ENCODE assay signal across 15 cellular contexts in genomic region chr17:2102931-2103398, GRCh38. TPM values are rescaled to one million over a fixed set of nuclear protein-coding genes. Genes with fewer than 3 reads are reported as not detected.
A peak's percentile ranks its signal among the peaks of the same experiment; 100 is the strongest.
DNase-seq lines count a peak whose midpoint lies in the region; ATAC-seq and TF ChIP-seq lines count a peak whose summit lies in the region.
"Had no signal": no experiment of that assay in that cellular context is flagged by ENCODE, and none has a peak within 500 bp of the region (broad histone marks: within the 10 kb centered on the region; RNA-seq: fewer than 3 reads in every experiment).

No MANE protein-coding gene starts in this region.

- H3K4me3 Mint-ChIP-seq in activated naive CD8-positive, alpha-beta T cell treated with anti-CD3 and anti-CD28 coated beads, Interleukin-2, amount 10 ng/mL, durations not matched to agents 7 days and 5 days = peak overlapping the region; percentile 21
- no peak overlapping the region for H3K4me3 Mint-ChIP-seq in activated naive CD8-positive, alpha-beta T cell treated with anti-CD3 and anti-CD28 coated beads for 36 hours

- peaks cover 44% of the 10 kb centered on the region for H3K4me1 Mint-ChIP-seq in activated naive CD8-positive, alpha-beta T cell treated with anti-CD3 and anti-CD28 coated beads, Interleukin-2, amount 10 ng/mL, durations not matched to agents 7 days and 5 days
- peaks cover 36% of the 10 kb centered on the region for H3K4me1 Mint-ChIP-seq in activated naive CD8-positive, alpha-beta T cell treated with anti-CD3 and anti-CD28 coated beads for 36 hours

- no peaks in the 10 kb centered on the region for H3K27me3 Mint-ChIP-seq in activated naive CD8-positive, alpha-beta T cell treated with anti-CD3 and anti-CD28 coated beads, Interleukin-2, amount 10 ng/mL, durations not matched to agents 7 days and 5 days
- no peaks in the 10 kb centered on the region for H3K27me3 Mint-ChIP-seq in activated naive CD8-positive, alpha-beta T cell treated with anti-CD3 and anti-CD28 coated beads for 36 hours

- no peak for DNase-seq in activated naive CD8-positive, alpha-beta T cell treated with anti-CD3 and anti-CD28 coated beads, Interleukin-2, amount 10 ng/mL, durations not matched to agents 7 days and 5 days
- DNase-seq in activated naive CD8-positive, alpha-beta T cell treated with anti-CD3 and anti-CD28 coated beads for 36 hours = no peak
- peak; percentile 88 for DNase-seq in fibroblast of villous mesenchyme (ENCODE audit: low read depth)
- no peak for DNase-seq in uterus
- no peak for DNase-seq in mucosa of descending colon
- no peak for DNase-seq in aorta
- DNase-seq: activated CD8-positive, alpha-beta memory T cell treated with anti-CD3 and anti-CD28 coated beads, Interleukin-2, amount 50 U/mL, for 4 hours; body of pancreas; GF-D8; NCI-H1694; psoas muscle; stimulated activated CD4-positive, alpha-beta T cell treated with anti-CD3 and anti-CD28 coated beads, Interleukin-4, amount 100 ng/mL, for 4 hours had no signal

- intact Hi-C loops in uterus (cut with DNase I; ENCODE audit: low total_unique reads) (no loop called here), mucosa of descending colon (cut with DNase I, micrococcal nuclease) (no loop called here), aorta (cut with DNase I) (no loop called here)

- H3K36me3 Mint-ChIP-seq in activated naive CD8-positive, alpha-beta T cell treated with anti-CD3 and anti-CD28 coated beads, Interleukin-2, amount 10 ng/mL, durations not matched to agents 7 days and 5 days = peaks cover 27% of the 10 kb centered on the region
- H3K36me3 Mint-ChIP-seq in activated naive CD8-positive, alpha-beta T cell treated with anti-CD3 and anti-CD28 coated beads for 36 hours = peaks cover 14% of the 10 kb centered on the region

- H3K27me3 ChIP-seq in uterus = no peaks in the 10 kb centered on the region
- H3K27me3 ChIP-seq in aorta (ENCODE audit: control insufficient read depth in 1 of 2, insufficient read depth in 2 of 2, low read length in 1 of 2) = no peaks in the 10 kb centered on the region
- H3K27me3 ChIP-seq: body of pancreas, left lung had no signal

- TF ChIP-seq CTCF in VCaP (conservative IDR thresholded peaks at IDR 0.05) = no peak
- TF ChIP-seq CTCF in fibroblast of villous mesenchyme (IDR thresholded peaks at IDR 0.05; ENCODE audit: insufficient read depth, low read depth, low read length) = no peak
- TF ChIP-seq CTCF in uterus (IDR thresholded peaks at IDR 0.05) = no peak
- TF ChIP-seq CTCF in mucosa of descending colon (IDR thresholded peaks at IDR 0.05) = no peak

- POLR2A ChIA-PET in activated naive CD8-positive, alpha-beta T cell treated with anti-CD3 and anti-CD28 coated beads, Interleukin-2, amount 10 ng/mL, durations not matched to agents 7 days and 5 days (lab: Charles Lee) = interaction anchor here (0.7 to 1.5 kb wide), 3 partner anchors 12 to 35 kb away, joined by 3 read pairs; no protein-coding TSS in a partner anchor

- no peak for ATAC-seq in activated naive CD8-positive, alpha-beta T cell treated with anti-CD3 and anti-CD28 coated beads, Interleukin-2, amount 10 ng/mL, durations not matched to agents 7 days and 5 days (ENCODE audit: low read depth)
- ATAC-seq in GM21423 (IDR thresholded peaks at IDR 0.05; ENCODE audit: unreplicated experiment) (no peak), mucosa of descending colon (no peak), aorta (ENCODE audit: low FRiP score) (no peak)
- ATAC-seq: body of pancreas, left lung, psoas muscle had no signal

- H3K36me3 ChIP-seq in uterus (no peaks in the 10 kb centered on the region), mucosa of descending colon (ENCODE audit: low read depth) (no peaks in the 10 kb centered on the region), aorta (ENCODE audit: control insufficient read depth in 1 of 2, insufficient read depth in 2 of 2, low read length in 1 of 2) (no peaks in the 10 kb centered on the region)
- H3K36me3 ChIP-seq: left lung had no signal

- H3K4me3 ChIP-seq in fibroblast of villous mesenchyme (ENCODE audit: low read depth, low read length) (no peak overlapping the region), uterus (no peak overlapping the region), mucosa of descending colon (no peak overlapping the region), aorta (ENCODE audit: low read length in 2 of 2) (no peak overlapping the region)
- H3K4me3 ChIP-seq: body of pancreas, left lung, psoas muscle had no signal

- TF ChIP-seq POLR2A in uterus (IDR thresholded peaks at IDR 0.05) = no peak

- WGBS in aorta, 2 donors = 65 to 66% methylated on average over 2 of the region's 2 CpGs

- H3K27ac ChIP-seq in VCaP (peak overlapping the region; percentile 90; the same call in 1 of the 2 replicates), uterus (peak overlapping the region; percentile 51 to 63), aorta (ENCODE audit: low read depth in 1 of 2, low read length in 2 of 2) (no peak overlapping the region)
- H3K27ac ChIP-seq: body of pancreas, left lung, psoas muscle had no signal

- H3K27ac Mint-ChIP-seq in activated naive CD8-positive, alpha-beta T cell treated with anti-CD3 and anti-CD28 coated beads, Interleukin-2, amount 10 ng/mL, durations not matched to agents 7 days and 5 days = peak overlapping the region; percentile 46
- no peak overlapping the region for H3K27ac Mint-ChIP-seq in activated naive CD8-positive, alpha-beta T cell treated with anti-CD3 and anti-CD28 coated beads for 36 hours

- H3K9me3 ChIP-seq in uterus = no peaks in the 10 kb centered on the region
- no peaks in the 10 kb centered on the region for H3K9me3 ChIP-seq in mucosa of descending colon
- H3K9me3 ChIP-seq in aorta (ENCODE audit: control insufficient read depth, low read length) = no peaks in the 10 kb centered on the region
- H3K9me3 ChIP-seq: body of pancreas, left lung, psoas muscle had no signal

- no peaks in the 10 kb centered on the region for H3K9me3 Mint-ChIP-seq in activated naive CD8-positive, alpha-beta T cell treated with anti-CD3 and anti-CD28 coated beads, Interleukin-2, amount 10 ng/mL, durations not matched to agents 7 days and 5 days
- H3K9me3 Mint-ChIP-seq in activated naive CD8-positive, alpha-beta T cell treated with anti-CD3 and anti-CD28 coated beads for 36 hours = no peaks in the 10 kb centered on the region

- H3K4me1 ChIP-seq in uterus = no peaks in the 10 kb centered on the region
- H3K4me1 ChIP-seq in mucosa of descending colon (ENCODE audit: low read depth) = peaks cover 20% of the 10 kb centered on the region
- peaks cover 6 to 9% of the 10 kb centered on the region in 2 donors for H3K4me1 ChIP-seq in aorta (ENCODE audit: control insufficient read depth in 1 of 2, insufficient read depth in 2 of 2, low read length in 2 of 2)

RNA-seq across cellular contexts. Expression of gene HIC1, which starts 48.1 kb away (rescaled TPM):
- total RNA-seq in activated naive CD8-positive, alpha-beta T cell treated with anti-CD3 and anti-CD28 coated beads, Interleukin-2, amount 10 ng/mL, durations not matched to agents 7 days and 5 days = 10 to 100 TPM; 62.1 to 64.3 TPM
- 10 to 100 TPM; 36.7 to 37.8 TPM for total RNA-seq in activated naive CD8-positive, alpha-beta T cell treated with anti-CD3 and anti-CD28 coated beads for 36 hours
- total RNA-seq in fibroblast of villous mesenchyme = 81.6 and 102 TPM in 2 replicates
- total RNA-seq in uterus = 10 to 100 TPM; 21.8 to 86.9 (median 54.2) TPM
- total RNA-seq in mucosa of descending colon = 10 to 100 TPM in 2 of 3 donors, 1 to 10 TPM in 1; 6.0 to 28.9 (median 13.5) TPM
- total RNA-seq in aorta = 10 to 100 TPM; 27.2 to 69.2 TPM
- 1 to 10 TPM; 1.1 to 2.1 TPM for polyA plus RNA-seq in aorta

Comparison
In these comparisons a context has a peak if more than half of its experiments do, and no peak if none do; other contexts are left out.
1. H3K27ac ChIP-seq: peak in VCaP (single experiment) and uterus (2 of 2); none in aorta (0 of 2).